In the genomic region with DNA sequence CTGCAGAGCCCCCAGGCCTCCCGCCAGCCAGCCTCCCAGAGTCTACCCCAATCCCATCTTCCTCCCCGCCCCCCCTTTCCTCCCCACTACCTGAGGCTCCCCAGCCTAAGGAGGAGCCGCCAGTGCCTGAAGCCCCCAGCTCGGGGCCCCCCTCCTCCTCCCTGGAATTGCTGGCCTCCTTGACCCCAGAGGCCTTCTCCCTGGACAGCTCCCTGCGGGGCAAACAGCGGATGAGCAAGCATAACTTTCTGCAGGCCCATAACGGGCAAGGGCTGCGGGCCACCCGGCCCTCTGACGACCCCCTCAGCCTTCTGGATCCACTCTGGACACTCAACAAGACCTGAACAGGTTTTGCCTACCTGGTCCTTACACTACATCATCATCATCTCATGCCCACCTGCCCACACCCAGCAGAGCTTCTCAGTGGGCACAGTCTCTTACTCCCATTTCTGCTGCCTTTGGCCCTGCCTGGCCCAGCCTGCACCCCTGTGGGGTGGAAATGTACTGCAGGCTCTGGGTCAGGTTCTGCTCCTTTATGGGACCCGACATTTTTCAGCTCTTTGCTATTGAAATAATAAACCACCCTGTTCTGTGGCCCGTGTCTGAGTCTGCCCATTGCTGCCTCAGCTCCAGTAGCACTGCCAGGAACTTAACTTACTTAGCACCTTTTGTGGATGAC, we compare ENCODE assay signal across 17 cellular contexts. TPM values are rescaled to one million over a fixed set of nuclear protein-coding genes. Genes with fewer than 3 reads are reported as not detected.
DNase-seq lines count a peak whose midpoint lies in the region; ATAC-seq, FAIRE-seq and TF ChIP-seq lines count a peak whose summit lies in the region.
"Had no signal": no experiment of that assay in that cellular context is flagged by ENCODE, and none has a peak within 500 bp of the region (broad histone marks: within the 10 kb centered on the region; RNA-seq: fewer than 3 reads in every experiment).

No MANE protein-coding gene starts in this region.

- no peak for TF ChIP-seq POLR2A in breast epithelium (IDR thresholded peaks at IDR 0.05)
- TF ChIP-seq POLR2A in endothelial cell of umbilical vein (IDR thresholded peaks at IDR 0.05; ENCODE audit: low read depth, low read length): no peak
- TF ChIP-seq POLR2A in testis (IDR thresholded peaks at IDR 0.05): no peak

- dilution Hi-C loops in endothelial cell of umbilical vein (cut with MboI; ENCODE audit: extremely low pct_ligation_motif_present, low sequenced_read_pairs): no loop called here

- H3K27ac ChIP-seq in breast epithelium (peak overlapping the region in 1 of 2 donors; percentile 69), RWPE1 (peak overlapping the region; percentile 52), endothelial cell of umbilical vein (ENCODE audit: insufficient read depth, low read depth, low read length) (no peak overlapping the region), testis (no peak overlapping the region)
- H3K27ac ChIP-seq: C4-2B had no signal

- DNase-seq in MCF 10A (ENCODE audit: unreplicated experiment) (no peak), breast epithelium (ENCODE audit: low spot score in 2 of 2) (no peak), RWPE1 (ENCODE audit: low spot score) (no peak), endothelial cell of umbilical vein (ENCODE audit: low read depth, low spot score) (no peak), testis (no peak)
- DNase-seq: activated CD4-positive, alpha-beta T cell treated with anti-CD3 and anti-CD28 coated beads for 36 hours; activated gamma-delta T cell; foreskin melanocyte; NCI-H446 treated with DMSO at 0.1 percent for 48 hours; stimulated activated CD4-positive, alpha-beta T cell treated with anti-CD3 and anti-CD28 coated beads, Interleukin-2, amount 100 ng/mL, for 24 hours; T-cell had no signal

- H3K9me1 ChIP-seq in endothelial cell of umbilical vein (replicated peaks; ENCODE audit: control insufficient read depth, extremely low read depth, insufficient read depth, low read length): no peaks in the 10 kb centered on the region

- H3K9me3 ChIP-seq in breast epithelium (no peaks in the 10 kb centered on the region), endothelial cell of umbilical vein (replicated peaks; ENCODE audit: control insufficient read depth, insufficient read depth, low read length) (no peaks in the 10 kb centered on the region), testis (no peaks in the 10 kb centered on the region)

- H3K27me3 Mint-ChIP-seq in MCF 10A (ENCODE audit: insufficient read depth, unreplicated experiment): no peaks in the 10 kb centered on the region
- H3K27me3 Mint-ChIP-seq: activated CD4-positive, alpha-beta T cell treated with anti-CD3 and anti-CD28 coated beads for 36 hours; T-cell had no signal

- TSS peak; percentile 38 for BruUV-seq in MCF 10A (replicated peaks; lab: Mats Ljungman, UMichigan)
- TSS peak; percentile 37 for BruUV-seq in endothelial cell of umbilical vein (replicated peaks; lab: Mats Ljungman, UMichigan)

- no peak overlapping the region for H3K4me3 Mint-ChIP-seq in MCF 10A (ENCODE audit: unreplicated experiment)
- H3K4me3 Mint-ChIP-seq: activated CD4-positive, alpha-beta T cell treated with anti-CD3 and anti-CD28 coated beads for 36 hours; T-cell had no signal

- H3K36me3 ChIP-seq in breast epithelium (peaks cover 18% of the 10 kb centered on the region), endothelial cell of umbilical vein (ENCODE audit: control insufficient read depth in 2 of 2, extremely low read depth in 1 of 2, insufficient read depth in 2 of 2, low read length in 2 of 2) (peaks cover 0 to 66% of the 10 kb centered on the region in 2 experiments), testis (ENCODE audit: low read depth, missing control alignments) (no peaks in the 10 kb centered on the region)

- 59 to 70% methylated on average over 2 to 11 of the region's 12 CpGs for WGBS in testis, 2 donors

- no peaks in the 10 kb centered on the region for H3K9me3 Mint-ChIP-seq in MCF 10A (ENCODE audit: unreplicated experiment)
- H3K9me3 Mint-ChIP-seq: T-cell had no signal

- TF ChIP-seq CTCF in MCF 10A (IDR thresholded peaks at IDR 0.05; ENCODE audit: unreplicated experiment) (no peak), breast epithelium (IDR thresholded peaks at IDR 0.05) (no peak), RWPE1 (conservative IDR thresholded peaks at IDR 0.05; ENCODE audit: low read depth) (no peak), endothelial cell of umbilical vein (IDR thresholded peaks at IDR 0.05; ENCODE audit: extremely low read depth in 1 of 2, insufficient read depth in 1 of 2, low read depth in 1 of 2, low read length in 2 of 2) (peak in 1 of 2 donors; percentile 7), testis (IDR thresholded peaks at IDR 0.05) (peak in 2 of 3 experiments; percentile 12 to 28)

- no peak for FAIRE-seq in endothelial cell of umbilical vein (lab: Jason Lieb, UNC)
- FAIRE-seq: HTR-8/SVneo, keratinocyte had no signal

- H3K27me3 ChIP-seq in breast epithelium: no peaks in the 10 kb centered on the region
- no peaks in the 10 kb centered on the region for H3K27me3 ChIP-seq in endothelial cell of umbilical vein (ENCODE audit: control insufficient read depth in 2 of 2, insufficient read depth in 2 of 2, low read length in 2 of 2)
- no peaks in the 10 kb centered on the region for H3K27me3 ChIP-seq in testis

- no peaks in the 10 kb centered on the region for H4K20me1 ChIP-seq in endothelial cell of umbilical vein (replicated peaks; ENCODE audit: control insufficient read depth, extremely low read depth, insufficient read depth, low read length)

- intact Hi-C loops in MCF 10A (cut with micrococcal nuclease) (no loop called here), breast epithelium (cut with DNase I; ENCODE audit: low total_unique reads) (loop anchor here (1.0 kb wide), 1 partner anchor 27 kb away; no protein-coding TSS in a partner anchor), endothelial cell of umbilical vein (cut with micrococcal nuclease) (no loop called here), testis (cut with DNase I; ENCODE audit: low total_unique reads) (no loop called here)

- H3K27ac Mint-ChIP-seq in MCF 10A (ENCODE audit: low read depth, unreplicated experiment): no peak overlapping the region
- H3K27ac Mint-ChIP-seq: activated CD4-positive, alpha-beta T cell treated with anti-CD3 and anti-CD28 coated beads for 36 hours; T-cell had no signal

- H3K4me3 ChIP-seq in breast epithelium (no peak overlapping the region), endothelial cell of umbilical vein (replicated peaks in 1 of 3; ENCODE audit: insufficient read depth in 1 of 3, low read depth in 1 of 3, low read length in 3 of 3) (no peak overlapping the region), testis (no peak overlapping the region)

- ATAC-seq in HG03460 (IDR thresholded peaks at IDR 0.05; ENCODE audit: unreplicated experiment) (no peak), HG03175 (IDR thresholded peaks at IDR 0.05; ENCODE audit: unreplicated experiment) (no peak), GM21526 (IDR thresholded peaks at IDR 0.05; ENCODE audit: low FRiP score, unreplicated experiment) (no peak)
- ATAC-seq: activated CD4-positive, alpha-beta T cell treated with anti-CD3 and anti-CD28 coated beads for 36 hours; T-cell had no signal

- peaks cover 68% of the 10 kb centered on the region for H3K36me3 Mint-ChIP-seq in MCF 10A (ENCODE audit: insufficient read depth, unreplicated experiment)

- CTCF ChIA-PET in MCF 10A (lab: Yijun Ruan, JAX) (interaction anchor here (0.6 to 1.0 kb wide), 4 partner anchors 8 to 63 kb away, joined by 3 to 6 read pairs (median 3); no protein-coding TSS in a partner anchor), RWPE1 (lab: Yijun Ruan, JAX) (interaction anchor here (0.7 to 1.0 kb wide), 2 partner anchors 8 to 11 kb away, joined by 3 to 4 read pairs; no protein-coding TSS in a partner anchor), endothelial cell of umbilical vein (lab: Charles Lee) (interaction anchor here (0.8 to 2.7 kb wide), 3 partner anchors 8 to 18 kb away, joined by 3 to 15 read pairs (median 3); no protein-coding TSS in a partner anchor)

- H3K79me2 ChIP-seq in endothelial cell of umbilical vein (ENCODE audit: control insufficient read depth, insufficient read depth, low read length): no peaks in the 10 kb centered on the region

- no peak overlapping the region for H2AFZ ChIP-seq in endothelial cell of umbilical vein (ENCODE audit: low read depth, low read length)

- no peak overlapping the region for H3K4me2 ChIP-seq in endothelial cell of umbilical vein (ENCODE audit: insufficient read depth, low read length)

- no peaks in the 10 kb centered on the region for H3K4me1 Mint-ChIP-seq in MCF 10A (ENCODE audit: insufficient read depth, unreplicated experiment)
- H3K4me1 Mint-ChIP-seq: activated CD4-positive, alpha-beta T cell treated with anti-CD3 and anti-CD28 coated beads for 36 hours; T-cell had no signal

- H3K4me1 ChIP-seq in breast epithelium (peaks cover 0 to 6% of the 10 kb centered on the region in 2 donors), endothelial cell of umbilical vein (ENCODE audit: control insufficient read depth, extremely low read depth, insufficient read depth, low read length) (no peaks in the 10 kb centered on the region), testis (peaks cover 7% of the 10 kb centered on the region)

- POLR2A ChIA-PET in MCF 10A (lab: Yijun Ruan, JAX) (interaction anchor here (0.6 to 1.7 kb wide), 3 partner anchors 11 to 32 kb away, joined by 3 to 4 read pairs (median 4); a partner anchor contains a TSS), RWPE1 (lab: Yijun Ruan, JAX; ENCODE audit: low non-redundant PET) (no interaction called here), endothelial cell of umbilical vein (lab: Charles Lee) (interaction anchor here (1.1 kb wide), 1 partner anchor 11 kb away, joined by 3 read pairs; no protein-coding TSS in a partner anchor)

- H3K9ac ChIP-seq in endothelial cell of umbilical vein (replicated peaks; ENCODE audit: extremely low read depth, insufficient read depth, low read length): no peak overlapping the region

TF ChIP-seq in endothelial cell of umbilical vein, 7 proteins besides CTCF, POLR2A, EP300 and RAD21 (continues in another document):
- no peak for TF ChIP-seq GATA2 (IDR thresholded peaks at IDR 0.05; ENCODE audit: insufficient read depth, insufficient read length, low read depth, low read length)
- no peak for TF ChIP-seq JUN (IDR thresholded peaks at IDR 0.05; ENCODE audit: borderline replicate concordance, insufficient read depth, insufficient read length, low read depth)
- no peak for TF ChIP-seq POLR2AphosphoS5 (IDR thresholded peaks at IDR 0.05; ENCODE audit: insufficient read depth, low read depth, low read length)

RNA-seq across cellular contexts. Expression of a gene that starts 32.2 kb away (rescaled TPM):
- 44.5 and 46.9 TPM in 2 replicates for total RNA-seq in MCF 10A (2022)
- 10 to 100 TPM; 14.3 to 23.3 (median 18.4) TPM for total RNA-seq in breast epithelium
- total RNA-seq in endothelial cell of umbilical vein: 57.4 and 63.5 TPM in 2 replicates
- 8.2 and 8.5 TPM in 2 replicates for polyA plus RNA-seq in endothelial cell of umbilical vein
- polyA plus RNA-seq in endothelial cell of umbilical vein (2011; cell fraction: cytosol; rRNA removed): 6.6 and 8.0 TPM in 2 replicates
- polyA plus RNA-seq in endothelial cell of umbilical vein (2011; cell fraction: nucleus; rRNA removed): 49.9 and 53.0 TPM in 2 replicates
- polyA plus RNA-seq in endothelial cell of umbilical vein (2012): 29.4 and 30.9 TPM in 2 replicates
- polyA minus RNA-seq in endothelial cell of umbilical vein: 19.0 and 27.8 TPM in 2 replicates
- 7.1 TPM for polyA minus RNA-seq in endothelial cell of umbilical vein (2011; cell fraction: cytosol; rRNA and poly(A)+ RNA removed)
- 29.2 and 36.0 TPM in 2 replicates for polyA minus RNA-seq in endothelial cell of umbilical vein (2011; cell fraction: nucleus; rRNA and poly(A)+ RNA removed)
- 100 to 1,000 TPM in 1 of 2 donors, 10 to 100 TPM in 1; 89.3 to 141 TPM for total RNA-seq in testis
- 30.5 TPM for polyA plus RNA-seq in testis (ENCODE audit: insufficient read depth, low read depth, low replicate concordance)

Comparison
In these comparisons a context has a peak if more than half of its experiments do, and no peak if none do; other contexts are left out.
1. CTCF ChIP-seq: peak in testis (2 of 3); none in MCF 10A (single experiment), breast epithelium (0 of 3) and RWPE1 (single experiment).